Comparison of ENCODE assay signal across 1 cellular context in genomic region chr22:38936562-38936961, GRCh38.
TF ChIP-seq lines count a peak whose summit lies in the region.

No MANE protein-coding gene starts in this region.

TF ChIP-seq in H1, 55 proteins besides CTCF, POLR2A, EP300 and RAD21:
- no peak for TF ChIP-seq NRF1 (IDR thresholded peaks at IDR 0.05; ENCODE audit: low read depth, low read length)
- no peak for TF ChIP-seq SP4 (IDR thresholded peaks at IDR 0.05; ENCODE audit: low read length)
- TF ChIP-seq SIRT6 (IDR thresholded peaks at IDR 0.05; ENCODE audit: low read length): no peak
- TF ChIP-seq SUZ12 (IDR thresholded peaks at IDR 0.05; ENCODE audit: low read length): no peak
- no peak for TF ChIP-seq RBBP5 (IDR thresholded peaks at IDR 0.05; ENCODE audit: borderline replicate concordance, low read depth, low read length)
- TF ChIP-seq HDAC2 (IDR thresholded peaks at IDR 0.05; ENCODE audit: borderline replicate concordance in 1 of 2, low read depth in 2 of 2, low read length in 2 of 2): no peak
- no peak for TF ChIP-seq POLR2AphosphoS5 (IDR thresholded peaks at IDR 0.05; ENCODE audit: low read depth, low read length)
- TF ChIP-seq TEAD4 (IDR thresholded peaks at IDR 0.05; ENCODE audit: low read depth, low read length): no peak
- no peak for TF ChIP-seq CEBPB (IDR thresholded peaks at IDR 0.05; ENCODE audit: low read depth, low read length)
